In genomic region chr2:236833501-236834186, GRCh38 we compare ENCODE assay signal across 17 cellular contexts.
DNase-seq lines count a peak whose midpoint lies in the region; TF ChIP-seq lines count a peak whose summit lies in the region.
"Had no signal": no experiment of that assay in that cellular context is flagged by ENCODE, and none has a peak within 500 bp of the region (broad histone marks: within the 10 kb centered on the region; RNA-seq: fewer than 3 reads in every experiment).

No MANE protein-coding gene starts in this region.

- WGBS in esophagus squamous epithelium, 2 donors = 74 to 78% methylated on average over 3 of the region's 3 CpGs
- WGBS in hepatocyte (ENCODE audit: low lambda C conversion rate, missing lambda C conversion rate) = 98% methylated on average over 3 of the region's 3 CpGs

- no peaks in the 10 kb centered on the region; the same call in 1 of the 2 replicates for H3K4me1 ChIP-seq in SJCRH30
- H3K4me1 ChIP-seq in esophagus squamous epithelium = peaks cover 0 to 21% (median 5%) of the 10 kb centered on the region in 3 donors
- H3K4me1 ChIP-seq in hepatocyte (ENCODE audit: insufficient read depth) = no peaks in the 10 kb centered on the region

- no peak overlapping the region; the same call in 1 of the 2 replicates for H3K27ac ChIP-seq in SJCRH30
- H3K27ac ChIP-seq in esophagus squamous epithelium = peak overlapping the region; percentile 28 to 67 (median 38)
- no peak overlapping the region for H3K27ac ChIP-seq in hepatocyte
- H3K27ac ChIP-seq: WERI-Rb-1 had no signal

- DNase-seq in HPDE6-E6E7 (ENCODE audit: extremely low spot score) (peak; percentile 26), SJCRH30 (peak; percentile 28 to 30), esophagus squamous epithelium (lab: John Stamatoyannopoulos, UW) (no peak), pulmonary artery endothelial cell (ENCODE audit: low read depth, low spot score) (peak; percentile 94), ecto neural progenitor cell (ENCODE audit: low spot score) (no peak), HCEC 1CT (no peak), NCI-H69 (lab: John Stamatoyannopoulos, UW) (no peak), hepatocyte (ENCODE audit: low spot score) (no peak)
- DNase-seq: activated CD8-positive, alpha-beta T cell treated with anti-CD3 and anti-CD28 coated beads, Interleukin-2, amount 10 ng/mL, durations not matched to agents 7 days and 5 days; activated naive CD8-positive, alpha-beta T cell treated with anti-CD3 and anti-CD28 coated beads, Interleukin-2, amount 50 U/mL, for 24 hours; C1 segment of cervical spinal cord; H9; kidney; NCI-H1105 treated with DMSO at 0.1 percent for 48 hours; NCI-H2171 treated with DMSO at 0.1 percent for 48 hours; WERI-Rb-1 had no signal

- intact Hi-C loops in esophagus squamous epithelium (cut with DNase I) = no loop called here

- H3K36me3 ChIP-seq in SJCRH30 (no peaks in the 10 kb centered on the region), esophagus squamous epithelium (no peaks in the 10 kb centered on the region), hepatocyte (replicated peaks; ENCODE audit: insufficient read depth, low read depth) (no peaks in the 10 kb centered on the region)
- H3K36me3 ChIP-seq: WERI-Rb-1 had no signal

- no peaks in the 10 kb centered on the region for H3K9me3 ChIP-seq in SJCRH30 (replicated peaks)
- H3K9me3 ChIP-seq in esophagus squamous epithelium = no peaks in the 10 kb centered on the region
- H3K9me3 ChIP-seq in hepatocyte (ENCODE audit: low read depth) = no peaks in the 10 kb centered on the region

- H3K27me3 ChIP-seq in SJCRH30 (no peaks in the 10 kb centered on the region), esophagus squamous epithelium (no peaks in the 10 kb centered on the region), hepatocyte (no peaks in the 10 kb centered on the region)

- no peaks in the 10 kb centered on the region for H3K79me2 ChIP-seq in hepatocyte

- no peak overlapping the region for H3K4me3 ChIP-seq in SJCRH30
- no peak overlapping the region for H3K4me3 ChIP-seq in esophagus squamous epithelium
- H3K4me3 ChIP-seq in hepatocyte = no peak overlapping the region
- H3K4me3 ChIP-seq: K562 had no signal

- no peak for TF ChIP-seq CTCF in esophagus squamous epithelium (IDR thresholded peaks at IDR 0.05)
- TF ChIP-seq CTCF in hepatocyte (IDR thresholded peaks at IDR 0.05; ENCODE audit: poor library complexity) = no peak

- TF ChIP-seq POLR2A in esophagus squamous epithelium (IDR thresholded peaks at IDR 0.05) = no peak

- no peaks in the 10 kb centered on the region for H4K20me1 ChIP-seq in hepatocyte (ENCODE audit: insufficient read depth, poor library complexity, severe bottlenecking)

- H2AFZ ChIP-seq in hepatocyte = no peak overlapping the region

- no peak overlapping the region for H3K4me2 ChIP-seq in hepatocyte

- no peaks in the 10 kb centered on the region for H3K9me2 ChIP-seq in hepatocyte (replicated peaks; ENCODE audit: insufficient read depth)

Comparison
In these comparisons a context has a peak if more than half of its experiments do, and no peak if none do; other contexts are left out.
1. DNase-seq: peak in HPDE6-E6E7 (single experiment), SJCRH30 (2 of 2) and pulmonary artery endothelial cell (single experiment); none in esophagus squamous epithelium (single experiment), ecto neural progenitor cell (single experiment), HCEC 1CT (single experiment), NCI-H69 (single experiment) and hepatocyte (single experiment).
2. H3K27ac ChIP-seq: peak in esophagus squamous epithelium (4 of 4); none in SJCRH30 (single experiment) and hepatocyte (single experiment).